17 cellular contexts compared by ENCODE assay signal in the genomic region with DNA sequence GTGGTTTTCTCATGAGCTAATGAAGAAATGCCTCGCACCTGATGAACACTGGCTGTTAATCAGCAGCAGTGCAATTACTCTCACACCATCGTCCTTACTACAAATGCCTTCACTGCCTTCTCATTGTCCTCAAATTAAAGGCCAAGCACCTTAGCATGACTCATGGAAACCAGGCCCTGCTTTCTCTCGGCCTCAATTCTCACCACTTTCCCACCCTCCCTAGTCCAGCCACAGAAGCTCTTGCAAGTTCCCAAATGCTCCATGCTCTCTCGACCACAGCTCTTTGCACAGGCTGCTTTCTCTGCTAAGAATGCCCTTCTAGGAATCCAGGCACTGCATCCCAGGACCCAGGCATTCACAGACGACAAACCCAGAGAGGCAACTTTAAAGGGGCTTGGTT.
"Had no signal": no experiment of that assay in that cellular context is flagged by ENCODE, and none has a peak within 500 bp of the region (broad histone marks: within the 10 kb centered on the region; RNA-seq: fewer than 3 reads in every experiment).

No MANE protein-coding gene starts in this region.

- H3K27ac ChIP-seq: adrenal gland, brain microvascular endothelial cell, pancreas, skin epidermis, testis, WERI-Rb-1 had no signal

- H3K36me3 ChIP-seq: adrenal gland, brain microvascular endothelial cell, pancreas, WERI-Rb-1 had no signal

- H3K4me3 ChIP-seq: adrenal gland, pancreas, skin epidermis, testis had no signal

- FAIRE-seq: pancreas had no signal

- H3K4me1 ChIP-seq: adrenal gland, testis had no signal

- DNase-seq: activated CD4-positive, alpha-beta memory T cell treated with anti-CD3 and anti-CD28 coated beads, Interleukin-2, amount 10 ng/mL, durations not matched to agents 7 days and 5 days; activated CD4-positive, alpha-beta T cell treated with anti-CD3 and anti-CD28 coated beads for 36 hours; activated CD8-positive, alpha-beta memory T cell treated with anti-CD3 and anti-CD28 coated beads, Interleukin-2, amount 50 U/mL, for 48 hours; activated naive CD4-positive, alpha-beta T cell treated with Interleukin-2 at 50 U/mL for 16 hours; adrenal gland; brain microvascular endothelial cell; cerebellar nuclear complex; glutamatergic neuron; nephron progenitor cell; pancreas; stimulated activated CD4-positive, alpha-beta T cell treated with anti-CD3 and anti-CD28 coated beads, Interleukin-4, amount 100 ng/mL, for 4 hours; stimulated activated naive CD8-positive, alpha-beta T cell treated with anti-CD3 and anti-CD28 coated beads, Interleukin-15, amount 100 ng/mL, for 72 hours; T-helper 1 cell; testis; WERI-Rb-1 had no signal

- H3K27me3 ChIP-seq: adrenal gland, brain microvascular endothelial cell, pancreas, testis had no signal

- H3K9me3 ChIP-seq: adrenal gland, pancreas, testis had no signal

- ATAC-seq: activated CD4-positive, alpha-beta T cell treated with anti-CD3 and anti-CD28 coated beads for 36 hours; left lobe of liver; pancreas; stimulated activated naive CD8-positive, alpha-beta T cell treated with anti-CD3 and anti-CD28 coated beads, Interleukin-15, amount 100 ng/mL, for 72 hours had no signal
